In the genomic region with DNA sequence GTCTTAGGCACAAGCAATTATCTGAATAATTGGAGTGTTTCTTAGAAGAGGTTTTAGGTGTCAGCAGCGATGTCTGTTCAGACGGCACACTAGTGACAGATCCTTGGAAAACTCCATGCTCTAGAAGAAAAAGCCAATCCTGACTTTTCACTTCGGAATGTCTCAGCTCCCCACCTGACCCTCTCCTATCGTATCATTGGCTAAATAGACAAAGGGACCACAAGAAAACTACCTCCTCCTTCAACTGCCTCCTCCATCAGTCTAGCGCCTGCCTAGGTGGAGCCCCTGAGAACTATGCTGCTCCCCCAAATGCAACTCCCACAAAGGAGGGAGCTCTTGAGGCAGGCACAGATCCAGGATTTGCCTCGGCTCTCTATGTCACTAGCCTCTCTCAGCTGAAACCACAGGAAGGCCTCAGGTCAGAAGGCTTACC, we compare ENCODE assay signal across 10 cellular contexts.
DNase-seq lines count a peak whose midpoint lies in the region; ATAC-seq lines count a peak whose summit lies in the region.
"Had no signal": no experiment of that assay in that cellular context is flagged by ENCODE, and none has a peak within 500 bp of the region (broad histone marks: within the 10 kb centered on the region; RNA-seq: fewer than 3 reads in every experiment).

No MANE protein-coding gene starts in this region.

- peak overlapping the region; percentile 86 for H3K27ac Mint-ChIP-seq in activated naive CD4-positive, alpha-beta T cell treated with anti-CD3 and anti-CD28 coated beads, Interleukin-2, amount 10 ng/mL, durations not matched to agents 7 days and 5 days
- peak overlapping the region; percentile 94 for H3K27ac Mint-ChIP-seq in activated naive CD8-positive, alpha-beta T cell treated with anti-CD3 and anti-CD28 coated beads, Interleukin-2, amount 50 U/mL, for 24 hours
- peak overlapping the region; percentile 97 for H3K27ac Mint-ChIP-seq in memory B cell

- H3K9me3 Mint-ChIP-seq in activated naive CD4-positive, alpha-beta T cell treated with anti-CD3 and anti-CD28 coated beads, Interleukin-2, amount 10 ng/mL, durations not matched to agents 7 days and 5 days = no peaks in the 10 kb centered on the region
- peaks cover 2% of the 10 kb centered on the region for H3K9me3 Mint-ChIP-seq in activated naive CD8-positive, alpha-beta T cell treated with anti-CD3 and anti-CD28 coated beads, Interleukin-2, amount 50 U/mL, for 24 hours
- H3K9me3 Mint-ChIP-seq in memory B cell = no peaks in the 10 kb centered on the region

- no peaks in the 10 kb centered on the region for H3K27me3 Mint-ChIP-seq in activated naive CD4-positive, alpha-beta T cell treated with anti-CD3 and anti-CD28 coated beads, Interleukin-2, amount 10 ng/mL, durations not matched to agents 7 days and 5 days
- no peaks in the 10 kb centered on the region for H3K27me3 Mint-ChIP-seq in activated naive CD8-positive, alpha-beta T cell treated with anti-CD3 and anti-CD28 coated beads, Interleukin-2, amount 50 U/mL, for 24 hours
- H3K27me3 Mint-ChIP-seq in memory B cell = no peaks in the 10 kb centered on the region

- 79% methylated on average over 6 of the region's 6 CpGs for WGBS in urinary bladder

- no peaks in the 10 kb centered on the region for H3K36me3 ChIP-seq in urinary bladder (ENCODE audit: insufficient read depth)

- DNase-seq in activated naive CD4-positive, alpha-beta T cell treated with anti-CD3 and anti-CD28 coated beads, Interleukin-2, amount 10 ng/mL, durations not matched to agents 7 days and 5 days = no peak
- DNase-seq in activated naive CD4-positive, alpha-beta T cell (lab: John Stamatoyannopoulos, UW) = no peak
- no peak for DNase-seq in activated naive CD8-positive, alpha-beta T cell treated with anti-CD3 and anti-CD28 coated beads, Interleukin-2, amount 50 U/mL, for 24 hours
- DNase-seq in memory B cell (ENCODE audit: low spot score in 2 of 2) = no peak
- no peak for DNase-seq in LoVo (ENCODE audit: low spot score)
- DNase-seq: DMS 273 treated with DMSO at 0.1 percent for 48 hours, NCI-H2081 had no signal

- CTCF ChIA-PET in activated naive CD4-positive, alpha-beta T cell treated with anti-CD3 and anti-CD28 coated beads, Interleukin-2, amount 10 ng/mL, durations not matched to agents 7 days and 5 days (lab: Charles Lee) = interaction anchor here (0.8 to 3.0 kb wide), 13 partner anchors 9 to 481 kb away, joined by 3 to 16 read pairs (median 6); no protein-coding TSS in a partner anchor

- ATAC-seq in activated naive CD8-positive, alpha-beta T cell treated with anti-CD3 and anti-CD28 coated beads, Interleukin-2, amount 50 U/mL, for 24 hours = peak; percentile 3
- ATAC-seq in memory B cell (ENCODE audit: low read depth) (no peak), HG03521 (IDR thresholded peaks at IDR 0.05; ENCODE audit: unreplicated experiment) (no peak), GM18520 (IDR thresholded peaks at IDR 0.05; ENCODE audit: unreplicated experiment) (no peak)

- peak overlapping the region; percentile 52 for H3K4me3 Mint-ChIP-seq in activated naive CD4-positive, alpha-beta T cell treated with anti-CD3 and anti-CD28 coated beads, Interleukin-2, amount 10 ng/mL, durations not matched to agents 7 days and 5 days
- peak overlapping the region; percentile 83 for H3K4me3 Mint-ChIP-seq in activated naive CD8-positive, alpha-beta T cell treated with anti-CD3 and anti-CD28 coated beads, Interleukin-2, amount 50 U/mL, for 24 hours
- peak overlapping the region; percentile 43 for H3K4me3 Mint-ChIP-seq in memory B cell

- H3K4me1 Mint-ChIP-seq in activated naive CD4-positive, alpha-beta T cell treated with anti-CD3 and anti-CD28 coated beads, Interleukin-2, amount 10 ng/mL, durations not matched to agents 7 days and 5 days = peaks cover 66% of the 10 kb centered on the region
- H3K4me1 Mint-ChIP-seq in activated naive CD8-positive, alpha-beta T cell treated with anti-CD3 and anti-CD28 coated beads, Interleukin-2, amount 50 U/mL, for 24 hours = peaks cover 91% of the 10 kb centered on the region
- H3K4me1 Mint-ChIP-seq in memory B cell = peaks cover 47% of the 10 kb centered on the region

- peaks cover 3% of the 10 kb centered on the region for H3K4me1 ChIP-seq in urinary bladder (ENCODE audit: insufficient read depth)

- H3K36me3 Mint-ChIP-seq in activated naive CD4-positive, alpha-beta T cell treated with anti-CD3 and anti-CD28 coated beads, Interleukin-2, amount 10 ng/mL, durations not matched to agents 7 days and 5 days = no peaks in the 10 kb centered on the region
- peaks cover 1% of the 10 kb centered on the region for H3K36me3 Mint-ChIP-seq in activated naive CD8-positive, alpha-beta T cell treated with anti-CD3 and anti-CD28 coated beads, Interleukin-2, amount 50 U/mL, for 24 hours (ENCODE audit: low read depth)
- H3K36me3 Mint-ChIP-seq in memory B cell = no peaks in the 10 kb centered on the region

- peak overlapping the region; percentile 72 for H3K27ac ChIP-seq in urinary bladder (ENCODE audit: low read depth)

- H3K4me3 ChIP-seq in urinary bladder (ENCODE audit: low read depth, low read length) = no peak overlapping the region
